16 cellular contexts compared by ENCODE assay signal in genomic region chr2:72539145-72539552, GRCh38.
DNase-seq lines count a peak whose midpoint lies in the region; ATAC-seq and TF ChIP-seq lines count a peak whose summit lies in the region.
"Had no signal": no experiment of that assay in that cellular context is flagged by ENCODE, and none has a peak within 500 bp of the region (broad histone marks: within the 10 kb centered on the region; RNA-seq: fewer than 3 reads in every experiment).

No MANE protein-coding gene starts in this region.

- H3K4ac ChIP-seq in mesenchymal stem cell (ENCODE audit: low read depth in 1 of 2, low read length in 2 of 2): no peak overlapping the region

- H4K8ac ChIP-seq in mesenchymal stem cell (ENCODE audit: low read length): no peak overlapping the region

- no peak overlapping the region for H3K4me2 ChIP-seq in mesenchymal stem cell (ENCODE audit: low read length, poor library complexity, severe bottlenecking)

- ATAC-seq in GM21619 (IDR thresholded peaks at IDR 0.05; ENCODE audit: unreplicated experiment): no peak
- ATAC-seq: activated CD8-positive, alpha-beta memory T cell treated with anti-CD3 and anti-CD28 coated beads, Interleukin-2, amount 10 ng/mL, durations not matched to agents 7 days and 5 days; stimulated activated naive B cell treated with anti-CD40 and anti-IgM and Interleukin-4, amounts not matched to agents 10 μg/mL and 1 μg/mL and 100 μg/mL, for 72 hours had no signal

- 27% methylated on average over 2 of the region's 2 CpGs for WGBS in mesenchymal stem cell

- no peaks in the 10 kb centered on the region for H3K4me1 ChIP-seq in mesenchymal stem cell (ENCODE audit: control insufficient read depth, insufficient read depth, low read depth, low read length)

- no peak overlapping the region for H2BK120ac ChIP-seq in mesenchymal stem cell (ENCODE audit: low read depth, low read length)

- H2AK5ac ChIP-seq in mesenchymal stem cell (ENCODE audit: low read length, severe bottlenecking): no peak overlapping the region

- TF ChIP-seq CTCF in cardiac fibroblast (IDR thresholded peaks at IDR 0.05; ENCODE audit: low read depth, low read length) (no peak), GM20000 (IDR thresholded peaks at IDR 0.05; ENCODE audit: extremely low read depth, missing control alignments) (no peak)

- H3K27me3 ChIP-seq in mesenchymal stem cell (ENCODE audit: control insufficient read depth in 1 of 2, insufficient read depth in 1 of 2, low read length in 2 of 2): no peaks in the 10 kb centered on the region
- H3K27me3 ChIP-seq: ovary had no signal

- H4K91ac ChIP-seq in mesenchymal stem cell (ENCODE audit: low read length): no peak overlapping the region

- H2BK12ac ChIP-seq in mesenchymal stem cell (ENCODE audit: low read length in 2 of 2): no peak overlapping the region

- H3K14ac ChIP-seq in mesenchymal stem cell (ENCODE audit: low read length in 2 of 2): no peak overlapping the region

- no peaks in the 10 kb centered on the region for H3K36me3 ChIP-seq in mesenchymal stem cell (ENCODE audit: control insufficient read depth in 1 of 2, insufficient read depth in 2 of 2, low read depth in 1 of 2, low read length in 2 of 2)
- H3K36me3 ChIP-seq: ovary had no signal

- no peaks in the 10 kb centered on the region for H3K9me3 ChIP-seq in mesenchymal stem cell (ENCODE audit: control insufficient read depth, low read length)
- H3K9me3 ChIP-seq: ovary had no signal

- no peak overlapping the region for H2AFZ ChIP-seq in mesenchymal stem cell (ENCODE audit: low read depth, low read length)

- H3K79me1 ChIP-seq in mesenchymal stem cell (replicated peaks; ENCODE audit: low read length, poor library complexity, severe bottlenecking): peaks cover 4% of the 10 kb centered on the region

- H2BK5ac ChIP-seq in mesenchymal stem cell (ENCODE audit: low read depth, low read length, poor library complexity, severe bottlenecking): no peak overlapping the region

- DNase-seq in AG08396 (ENCODE audit: low spot score): peak; percentile 12
- DNase-seq in HS-27A (ENCODE audit: low read depth): peak; percentile 2
- peak; percentile 78 to 87 for DNase-seq in cardiac fibroblast (ENCODE audit: low read depth in 2 of 2)
- DNase-seq in mesenchymal stem cell: no peak
- DNase-seq in pons (ENCODE audit: low spot score): no peak
- no peak for DNase-seq in GM20000 (ENCODE audit: low spot score)
- DNase-seq in DMS153 treated with DMSO at 0.1 percent for 48 hours (lab: John Stamatoyannopoulos, UW; ENCODE audit: unreplicated experiment): no peak
- DNase-seq: activated CD8-positive, alpha-beta memory T cell treated with anti-CD3 and anti-CD28 coated beads, Interleukin-2, amount 10 ng/mL, durations not matched to agents 7 days and 5 days; activated naive CD4-positive, alpha-beta T cell treated with anti-CD3 and anti-CD28 coated beads, Interleukin-2, amount 50 U/mL, for 16 hours; head of caudate nucleus; NCI-H345; ovary; RPMI8226; stimulated activated CD4-positive, alpha-beta T cell treated with anti-CD3 and anti-CD28 coated beads, Interleukin-4, amount 100 ng/mL, for 1 hour; stimulated activated naive B cell treated with anti-CD40 and anti-IgM and Interleukin-4, amounts not matched to agents 10 μg/mL and 1 μg/mL and 100 μg/mL, for 72 hours had no signal

- no peak overlapping the region for H3K18ac ChIP-seq in mesenchymal stem cell (ENCODE audit: low read depth in 1 of 2, low read length in 2 of 2)

- H2BK15ac ChIP-seq in mesenchymal stem cell (ENCODE audit: low read depth, poor library complexity, severe bottlenecking): no peak overlapping the region

- H3K27ac ChIP-seq in mesenchymal stem cell (ENCODE audit: low read length, poor library complexity, severe bottlenecking): peak overlapping the region; percentile 71
- H3K27ac ChIP-seq: ovary had no signal

- H3K23ac ChIP-seq in mesenchymal stem cell (ENCODE audit: low read length in 2 of 2): no peak overlapping the region

- H3K9ac ChIP-seq in mesenchymal stem cell (ENCODE audit: low read length): no peak overlapping the region

- H3K4me3 ChIP-seq in cardiac fibroblast (replicated peaks in 1 of 2; ENCODE audit: low read depth in 2 of 2, low read length in 2 of 2) (no peak overlapping the region), mesenchymal stem cell (ENCODE audit: insufficient read depth in 1 of 2, low read depth in 1 of 2, low read length in 2 of 2) (no peak overlapping the region)
- H3K4me3 ChIP-seq: ovary had no signal

Comparison
In these comparisons a context has a peak if more than half of its experiments do, and no peak if none do; other contexts are left out.
1. DNase-seq: peak in AG08396 (single experiment), HS-27A (single experiment) and cardiac fibroblast (2 of 2); none in mesenchymal stem cell (single experiment), pons (single experiment), GM20000 (single experiment) and DMS153 treated with DMSO at 0.1 percent for 48 hours (single experiment).